ENCODE assay signal across 8 cellular contexts in the genomic region with DNA sequence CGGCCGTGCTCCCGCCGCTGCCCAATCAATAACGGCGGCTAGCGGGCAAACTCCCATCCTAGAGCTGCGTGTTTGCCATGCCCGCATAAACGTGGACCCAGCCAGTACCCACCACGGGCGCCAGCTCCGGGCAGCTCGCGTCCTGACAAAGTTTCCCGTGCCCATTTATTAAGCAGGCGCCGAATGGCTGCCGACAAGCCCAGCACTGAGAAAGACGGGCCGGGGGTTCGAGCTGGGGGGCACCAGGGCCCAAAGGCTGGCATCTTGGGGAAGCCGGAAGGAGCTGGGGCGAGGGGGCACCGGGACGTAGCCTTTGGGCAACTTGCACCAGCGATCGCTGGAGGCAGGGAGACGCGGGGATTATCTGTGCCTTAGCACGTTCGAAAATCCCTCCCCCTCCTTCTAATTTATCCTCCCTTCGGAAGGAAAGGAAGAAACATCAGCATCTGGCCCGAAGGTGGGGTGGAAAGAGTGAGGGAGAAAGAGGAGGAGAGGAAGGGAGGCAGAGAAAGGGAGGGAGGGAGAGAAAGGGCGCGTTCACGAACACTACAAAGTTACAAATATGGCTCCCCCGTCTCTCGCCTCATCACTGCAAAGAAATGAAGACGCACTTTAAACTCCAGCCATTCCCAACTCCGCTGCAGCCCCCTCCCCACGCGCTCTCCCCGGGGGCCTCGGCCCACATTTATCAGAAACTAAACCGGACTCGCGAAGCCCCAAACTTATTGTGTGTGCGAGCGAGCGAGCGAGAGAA. TPM values are rescaled to one million over a fixed set of nuclear protein-coding genes. Genes with fewer than 3 reads are reported as not detected.
DNase-seq lines count a peak whose midpoint lies in the region; ATAC-seq and TF ChIP-seq lines count a peak whose summit lies in the region.

No MANE protein-coding gene starts in this region.

- H3K9me3 ChIP-seq in A673 (ENCODE audit: low read depth, low read length, poor library complexity, severe bottlenecking) (no peaks in the 10 kb centered on the region), upper lobe of right lung (no peaks in the 10 kb centered on the region)

- ATAC-seq in activated T-helper 17 cell treated with anti-CD3 and anti-CD28 coated beads, Interleukin-2, amount 50 U/mL, for 72 hours (replicated peaks) = no peak
- ATAC-seq in upper lobe of right lung = no peak
- ATAC-seq in HG03139 (IDR thresholded peaks at IDR 0.05; ENCODE audit: unreplicated experiment) = no peak

- CTCF ChIA-PET in A673 (lab: Charles Lee) = interaction anchor here (0.6 kb wide), 1 partner anchor 56 kb away, joined by 6 read pairs; no protein-coding TSS in a partner anchor

- H3K27me3 ChIP-seq in A673 (replicated peaks; ENCODE audit: insufficient read depth, low read depth, low read length, poor library complexity) (no peaks in the 10 kb centered on the region), upper lobe of right lung (no peaks in the 10 kb centered on the region)

- no peaks in the 10 kb centered on the region for H3K9me3 Mint-ChIP-seq in activated T-helper 17 cell treated with anti-CD3 and anti-CD28 coated beads, Interleukin-2, amount 50 U/mL, for 72 hours
- H3K9me3 Mint-ChIP-seq in nephron = no peaks in the 10 kb centered on the region

- TF ChIP-seq CTCF in A673 (conservative IDR thresholded peaks at IDR 0.05; ENCODE audit: low read depth, low read length) (no peak), GM13977 (IDR thresholded peaks at IDR 0.05; ENCODE audit: extremely low read depth, insufficient read depth, missing control alignments) (no peak), nephron (IDR thresholded peaks at IDR 0.05; ENCODE audit: unreplicated experiment in 3 of 3) (no peak), upper lobe of right lung (IDR thresholded peaks at IDR 0.05) (no peak)

- POLR2A ChIA-PET in A673 (lab: Charles Lee; ENCODE audit: low non-redundant PET) = no interaction called here

- H3K27ac ChIP-seq in A673 (ENCODE audit: low read depth, low read length, poor library complexity, severe bottlenecking) (peak overlapping the region; percentile 99), upper lobe of right lung (peak overlapping the region; percentile 99)

- H3K36me3 Mint-ChIP-seq in activated T-helper 17 cell treated with anti-CD3 and anti-CD28 coated beads, Interleukin-2, amount 50 U/mL, for 72 hours (ENCODE audit: low read depth) = peaks cover 48% of the 10 kb centered on the region
- H3K36me3 Mint-ChIP-seq in nephron (ENCODE audit: low read depth) = peaks cover 4% of the 10 kb centered on the region

- H3K4me3 ChIP-seq in A673 (ENCODE audit: low read depth, low read length, poor library complexity, severe bottlenecking) = peak overlapping the region; percentile 74
- peak overlapping the region; percentile 96 for H3K4me3 ChIP-seq in upper lobe of right lung

- peak; percentile 85 for DNase-seq in A673 (ENCODE audit: low spot score)
- DNase-seq in GM13977 (ENCODE audit: low spot score) = peak; percentile 45
- DNase-seq in NCI-H82 (lab: John Stamatoyannopoulos, UW) = peak; percentile 96
- DNase-seq in fibroblast of peridontal ligament (ENCODE audit: extremely low read depth) = peak; percentile 53
- DNase-seq in upper lobe of right lung = peak; percentile 72

- intact Hi-C loops in A673 (cut with micrococcal nuclease; ENCODE audit: unreplicated experiment) (no loop called here), upper lobe of right lung (cut with DNase I) (no loop called here)

- H3K4me1 Mint-ChIP-seq in activated T-helper 17 cell treated with anti-CD3 and anti-CD28 coated beads, Interleukin-2, amount 50 U/mL, for 72 hours = peaks cover 22% of the 10 kb centered on the region
- H3K4me1 Mint-ChIP-seq in nephron = peaks cover 43% of the 10 kb centered on the region

- peak overlapping the region; percentile 99 for H3K27ac Mint-ChIP-seq in activated T-helper 17 cell treated with anti-CD3 and anti-CD28 coated beads, Interleukin-2, amount 50 U/mL, for 72 hours
- peak overlapping the region; percentile 96 to 99 (median 98) for H3K27ac Mint-ChIP-seq in nephron

- peaks cover 3% of the 10 kb centered on the region for H3K36me3 ChIP-seq in A673 (ENCODE audit: insufficient read depth, low read length, poor library complexity, severe bottlenecking)
- H3K36me3 ChIP-seq in upper lobe of right lung = no peaks in the 10 kb centered on the region

- in situ Hi-C loops in GM13977 (cut with MboI; ENCODE audit: low pct_unique_long_range_greater_than_20kb, low sequenced_read_pairs, unreplicated experiment) = no loop called here

- no peaks in the 10 kb centered on the region for H3K27me3 Mint-ChIP-seq in activated T-helper 17 cell treated with anti-CD3 and anti-CD28 coated beads, Interleukin-2, amount 50 U/mL, for 72 hours
- no peaks in the 10 kb centered on the region for H3K27me3 Mint-ChIP-seq in nephron (ENCODE audit: low read depth)

- peak overlapping the region; percentile 99 for H3K4me3 Mint-ChIP-seq in activated T-helper 17 cell treated with anti-CD3 and anti-CD28 coated beads, Interleukin-2, amount 50 U/mL, for 72 hours
- H3K4me3 Mint-ChIP-seq in nephron = peak overlapping the region; percentile 93 to 95 (median 94)

- H3K4me1 ChIP-seq in A673 (ENCODE audit: insufficient read depth, low read length, poor library complexity, severe bottlenecking) (peaks cover 34% of the 10 kb centered on the region), upper lobe of right lung (peaks cover 28% of the 10 kb centered on the region)

- BruUV-seq in A673 (replicated peaks; lab: Mats Ljungman, UMichigan) = TSS peak; percentile 48

RNA-seq across cellular contexts. Expression of a gene that starts 1.1 kb away (rescaled TPM):
- total RNA-seq in A673 (2021) = 331 and 370 TPM in 2 replicates
- 100 to 1,000 TPM; 130 to 221 TPM for total RNA-seq in activated T-helper 17 cell treated with anti-CD3 and anti-CD28 coated beads, Interleukin-2, amount 50 U/mL, for 72 hours
- total RNA-seq in upper lobe of right lung = 114 TPM

Comparison
In these comparisons a context has a peak if more than half of its experiments do, and no peak if none do; other contexts are left out.
1. DNase-seq: peak in every context shown above with its lines; median percentile 96 in NCI-H82; 85 in A673; 72 in upper lobe of right lung; 53 in fibroblast of peridontal ligament; 45 in GM13977.